Comparison of ENCODE assay signal across 11 cellular contexts in genomic region chr4:81688085-81688484, GRCh38.
DNase-seq lines count a peak whose midpoint lies in the region; ATAC-seq, FAIRE-seq and TF ChIP-seq lines count a peak whose summit lies in the region.
"Had no signal": no experiment of that assay in that cellular context is flagged by ENCODE, and none has a peak within 500 bp of the region (broad histone marks: within the 10 kb centered on the region; RNA-seq: fewer than 3 reads in every experiment).

No MANE protein-coding gene starts in this region.

- peaks cover 0 to 2% of the 10 kb centered on the region in 2 donors for H3K4me1 ChIP-seq in small intestine (ENCODE audit: control insufficient read depth in 2 of 2, insufficient read depth in 1 of 2, low read depth in 1 of 2, low read length in 1 of 2)
- H3K4me1 ChIP-seq: gastrocnemius medialis had no signal

- no peak overlapping the region for H3K4me3 Mint-ChIP-seq in activated T-cell treated with anti-CD3 and anti-CD28 coated beads, Interleukin-2, amount 50 U/mL, for 4 hours
- H3K4me3 Mint-ChIP-seq in activated T-cell treated with anti-CD3 and anti-CD28 coated beads, Interleukin-2, amount 50 U/mL, for 24 hours = no peak overlapping the region
- no peak overlapping the region for H3K4me3 Mint-ChIP-seq in WTC11

- no peaks in the 10 kb centered on the region for H3K4me1 Mint-ChIP-seq in activated T-cell treated with anti-CD3 and anti-CD28 coated beads, Interleukin-2, amount 50 U/mL, for 4 hours (ENCODE audit: low read depth)
- H3K4me1 Mint-ChIP-seq in activated T-cell treated with anti-CD3 and anti-CD28 coated beads, Interleukin-2, amount 50 U/mL, for 24 hours (ENCODE audit: low read depth) = peaks cover 3% of the 10 kb centered on the region
- peaks cover 13% of the 10 kb centered on the region for H3K4me1 Mint-ChIP-seq in WTC11

- DNase-seq in activated T-cell treated with anti-CD3 and anti-CD28 coated beads, Interleukin-2, amount 50 U/mL, for 4 hours = peak; percentile 5
- DNase-seq in activated T-cell treated with anti-CD3 and anti-CD28 coated beads, Interleukin-2, amount 50 U/mL, for 24 hours = no peak
- DNase-seq in WTC11 (ENCODE audit: low spot score) = no peak
- DNase-seq in iris pigment epithelial cell (ENCODE audit: low read depth) = peak; percentile 0
- DNase-seq in small intestine = peak; percentile 11
- no peak for DNase-seq in HuH-7.5 (ENCODE audit: low spot score)
- no peak for DNase-seq in CD1c-positive myeloid dendritic cell (ENCODE audit: extremely low spot score)
- DNase-seq: gastrocnemius medialis, MV-4-11 had no signal

- no peak overlapping the region for H3K27ac Mint-ChIP-seq in activated T-cell treated with anti-CD3 and anti-CD28 coated beads, Interleukin-2, amount 50 U/mL, for 24 hours
- no peak overlapping the region for H3K27ac Mint-ChIP-seq in WTC11

- H3K36me3 Mint-ChIP-seq in activated T-cell treated with anti-CD3 and anti-CD28 coated beads, Interleukin-2, amount 50 U/mL, for 4 hours (ENCODE audit: insufficient read depth) = no peaks in the 10 kb centered on the region
- H3K36me3 Mint-ChIP-seq in activated T-cell treated with anti-CD3 and anti-CD28 coated beads, Interleukin-2, amount 50 U/mL, for 24 hours (ENCODE audit: low read depth) = no peaks in the 10 kb centered on the region
- no peaks in the 10 kb centered on the region for H3K36me3 Mint-ChIP-seq in WTC11

- no peak overlapping the region for H3K27ac ChIP-seq in small intestine (ENCODE audit: low read depth in 1 of 2, low read length in 1 of 2)
- H3K27ac ChIP-seq: gastrocnemius medialis had no signal

- no peaks in the 10 kb centered on the region for H3K9me3 Mint-ChIP-seq in activated T-cell treated with anti-CD3 and anti-CD28 coated beads, Interleukin-2, amount 50 U/mL, for 4 hours
- no peaks in the 10 kb centered on the region for H3K9me3 Mint-ChIP-seq in activated T-cell treated with anti-CD3 and anti-CD28 coated beads, Interleukin-2, amount 50 U/mL, for 24 hours
- H3K9me3 Mint-ChIP-seq in WTC11 = peaks cover 7% of the 10 kb centered on the region

- no peaks in the 10 kb centered on the region for H3K9me3 ChIP-seq in small intestine (ENCODE audit: control insufficient read depth, low read depth)
- H3K9me3 ChIP-seq: gastrocnemius medialis, HAP-1 had no signal

- H3K27me3 Mint-ChIP-seq in activated T-cell treated with anti-CD3 and anti-CD28 coated beads, Interleukin-2, amount 50 U/mL, for 4 hours (ENCODE audit: low read depth) = no peaks in the 10 kb centered on the region
- no peaks in the 10 kb centered on the region for H3K27me3 Mint-ChIP-seq in activated T-cell treated with anti-CD3 and anti-CD28 coated beads, Interleukin-2, amount 50 U/mL, for 24 hours
- H3K27me3 Mint-ChIP-seq in WTC11 (ENCODE audit: low read depth) = no peaks in the 10 kb centered on the region

- no peaks in the 10 kb centered on the region for H3K36me3 ChIP-seq in small intestine (ENCODE audit: control insufficient read depth in 2 of 2, insufficient read depth in 2 of 2, low read length in 2 of 2)
- H3K36me3 ChIP-seq: gastrocnemius medialis, HAP-1 had no signal

- POLR2A ChIA-PET in WTC11 (lab: Charles Lee) = no interaction called here

- no peak for FAIRE-seq in small intestine (lab: Jason Lieb, UNC)

- 62 to 69% (median 65%) methylated on average over 4 of the region's 4 CpGs for WGBS in small intestine, 3 donors

- H3K27me3 ChIP-seq in small intestine (ENCODE audit: control insufficient read depth in 2 of 2, insufficient read depth in 2 of 2, low read length in 2 of 2) = no peaks in the 10 kb centered on the region
- H3K27me3 ChIP-seq: gastrocnemius medialis had no signal

- no peak overlapping the region for H3K4me3 ChIP-seq in small intestine (ENCODE audit: low read depth in 1 of 2, low read length in 2 of 2)
- H3K4me3 ChIP-seq: gastrocnemius medialis, HAP-1 had no signal

- CTCF ChIA-PET in WTC11 (lab: Charles Lee) = interaction anchor here (0.8 to 3.1 kb wide), 10 partner anchors 10 to 281 kb away, joined by 3 to 47 read pairs (median 4); partner anchors contain the start of gene RASGEF1B

- ATAC-seq in activated T-cell treated with anti-CD3 and anti-CD28 coated beads, Interleukin-2, amount 50 U/mL, for 4 hours = no peak
- ATAC-seq in WTC11 = peak; percentile 80
- no peak for ATAC-seq in HG03460 (IDR thresholded peaks at IDR 0.05; ENCODE audit: unreplicated experiment)

- no peak for TF ChIP-seq CTCF in WTC11 (IDR thresholded peaks at IDR 0.05)

TF ChIP-seq in WTC11, 78 proteins besides CTCF, POLR2A, EP300 and RAD21:
- TF ChIP-seq RELA (CRISPR knock-in tag; IDR thresholded peaks at IDR 0.05; ENCODE audit: borderline replicate concordance) (no peak), SMAD4 (CRISPR knock-in tag; IDR thresholded peaks at IDR 0.05) (no peak), ATF6 (CRISPR knock-in tag; IDR thresholded peaks at IDR 0.05) (no peak), STAT6 (CRISPR knock-in tag; conservative IDR thresholded peaks at IDR 0.05; ENCODE audit: low read depth) (no peak)

Comparison
In these comparisons a context has a peak if more than half of its experiments do, and no peak if none do; other contexts are left out.
1. DNase-seq: peak in activated T-cell treated with anti-CD3 and anti-CD28 coated beads, Interleukin-2, amount 50 U/mL, for 4 hours (single experiment), iris pigment epithelial cell (single experiment) and small intestine (single experiment); none in activated T-cell treated with anti-CD3 and anti-CD28 coated beads, Interleukin-2, amount 50 U/mL, for 24 hours (single experiment), WTC11 (single experiment), HuH-7.5 (single experiment) and CD1c-positive myeloid dendritic cell (single experiment).